Comparison of ENCODE assay signal across 23 cellular contexts in genomic region chr1:97608272-97608671, GRCh38.
"Had no signal": no experiment of that assay in that cellular context is flagged by ENCODE, and none has a peak within 500 bp of the region (broad histone marks: within the 10 kb centered on the region; RNA-seq: fewer than 3 reads in every experiment).

No MANE protein-coding gene starts in this region.

- H3K27me3 ChIP-seq: brain microvascular endothelial cell, dorsolateral prefrontal cortex, pancreas, testis, transverse colon had no signal

- H3K4me1 ChIP-seq: prostate gland, testis, transverse colon had no signal

- DNase-seq: activated B cell treated with CpG ODN at 0.5 μM for 24 hours; activated CD4-positive, alpha-beta T cell treated with anti-CD3 and anti-CD28 coated beads, Interleukin-2, amount 50 U/mL, for 1 hour; activated CD8-positive, alpha-beta memory T cell treated with anti-CD3 and anti-CD28 coated beads, Interleukin-2, amount 10 ng/mL, durations not matched to agents 7 days and 5 days; activated CD8-positive, alpha-beta T cell treated with anti-CD3 and anti-CD28 coated beads for 36 hours; activated effector memory CD4-positive, alpha-beta T cell treated with Interleukin-2 at 50 U/mL for 16 hours; activated naive CD4-positive, alpha-beta T cell treated with Interleukin-2 at 50 U/mL for 16 hours; brain microvascular endothelial cell; dorsolateral prefrontal cortex; effector memory CD4-positive, alpha-beta T cell; kidney; left colon; mammary epithelial cell; pancreas; retina; stimulated activated CD4-positive, alpha-beta T cell treated with anti-CD3 and anti-CD28 coated beads, Interleukin-12 subunit alpha, Interleukin-12 subunit beta, amount 100 ng/mL, for 4 hours; stimulated activated CD4-positive, alpha-beta T cell treated with anti-CD3 and anti-CD28 coated beads, Interleukin-4, amount 100 ng/mL, for 1 hour; stimulated activated naive CD8-positive, alpha-beta T cell treated with anti-CD3 and anti-CD28 coated beads, Interleukin-15, Interleukin-2, amounts not matched to agents 100 U/mL and 50 U/mL, for 24 hours; testis; transverse colon had no signal

- H3K4me3 ChIP-seq: coronary artery, dorsolateral prefrontal cortex, pancreas, prostate gland, skin epidermis, testis, transverse colon had no signal

- ATAC-seq: activated CD8-positive, alpha-beta memory T cell treated with anti-CD3 and anti-CD28 coated beads, Interleukin-2, amount 10 ng/mL, durations not matched to agents 7 days and 5 days; activated CD8-positive, alpha-beta T cell treated with anti-CD3 and anti-CD28 coated beads for 36 hours; left colon; pancreas; sciatic nerve; stimulated activated naive CD8-positive, alpha-beta T cell treated with anti-CD3 and anti-CD28 coated beads, Interleukin-15, Interleukin-2, amounts not matched to agents 100 U/mL and 50 U/mL, for 24 hours had no signal

- H3K9me3 ChIP-seq: pancreas, prostate gland, testis had no signal

- H3K36me3 ChIP-seq: brain microvascular endothelial cell, pancreas, prostate gland, transverse colon had no signal

- H3K27ac ChIP-seq: brain microvascular endothelial cell, coronary artery, dorsolateral prefrontal cortex, pancreas, prostate gland, skin epidermis, testis, transverse colon had no signal
